Comparison of ENCODE assay signal across 18 cellular contexts in the genomic region with DNA sequence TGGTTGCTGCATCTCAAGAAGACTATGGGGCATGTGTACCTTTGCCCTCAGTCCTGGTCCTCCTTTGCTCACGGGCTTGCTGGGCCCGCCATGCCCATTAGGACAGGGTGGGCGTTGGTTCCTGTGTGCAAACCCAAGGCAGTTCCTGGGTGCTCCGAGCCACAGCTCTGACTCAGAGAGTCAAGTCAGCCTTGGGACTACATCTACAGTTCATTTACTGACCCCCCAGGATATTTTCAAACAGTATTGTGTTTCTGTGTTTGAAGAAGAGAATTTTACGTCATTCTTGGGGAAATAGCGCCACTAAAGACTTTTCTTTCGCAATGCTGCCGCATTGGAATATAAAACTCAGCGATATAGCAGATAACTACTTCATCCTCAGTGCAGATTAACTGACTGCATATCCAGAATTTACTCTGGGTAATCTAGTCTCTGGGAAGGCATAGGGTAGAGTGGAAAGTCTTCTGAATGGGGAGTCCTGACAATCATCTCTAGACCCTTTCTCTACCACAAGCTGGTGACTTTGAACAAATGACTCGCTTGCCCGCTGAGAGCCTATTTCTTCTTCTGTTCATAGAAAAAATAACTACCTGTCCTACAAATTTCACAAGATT.
A peak's percentile ranks its signal among the peaks of the same experiment; 100 is the strongest.
DNase-seq lines count a peak whose midpoint lies in the region; TF ChIP-seq lines count a peak whose summit lies in the region.
"Had no signal": no experiment of that assay in that cellular context is flagged by ENCODE, and none has a peak within 500 bp of the region (broad histone marks: within the 10 kb centered on the region; RNA-seq: fewer than 3 reads in every experiment).

No MANE protein-coding gene starts in this region.

- H2AFZ ChIP-seq in mesenchymal stem cell (ENCODE audit: low read depth, low read length) (no peak overlapping the region), smooth muscle cell (ENCODE audit: low read depth) (no peak overlapping the region)
- H2AFZ ChIP-seq: GM23248 had no signal

- no peaks in the 10 kb centered on the region for H3K79me2 ChIP-seq in smooth muscle cell (ENCODE audit: low read depth)

- DNase-seq in DMS114 treated with DMSO at 0.1 percent for 48 hours (lab: John Stamatoyannopoulos, UW; ENCODE audit: unreplicated experiment) (peak; percentile 88), M059J (ENCODE audit: low read depth) (peak; percentile 37), astrocyte of the spinal cord (ENCODE audit: low read depth, low spot score) (peak; percentile 1), mesenchymal stem cell (peak; percentile 11), smooth muscle cell (lab: John Stamatoyannopoulos, UW; ENCODE audit: unreplicated experiment) (no peak), GM20000 (ENCODE audit: low spot score) (no peak), left ventricle myocardium inferior (no peak), caudate nucleus (lab: John Stamatoyannopoulos, UW) (no peak)
- DNase-seq: KBM-7, NCI-H1105 treated with DMSO at 0.1 percent for 48 hours, NCI-H2029 treated with DMSO at 0.1 percent for 48 hours, NCI-H226, NCI-H774, Right ventricle myocardium superior had no signal

- no peak overlapping the region for H2BK120ac ChIP-seq in mesenchymal stem cell (ENCODE audit: low read depth, low read length)

- H3K18ac ChIP-seq in mesenchymal stem cell (ENCODE audit: low read depth in 1 of 2, low read length in 2 of 2) = peak overlapping the region in 1 of 2 experiments; percentile 93

- H3K4me1 ChIP-seq in mesenchymal stem cell (ENCODE audit: control insufficient read depth, insufficient read depth, low read depth, low read length) (peaks cover 2% of the 10 kb centered on the region), smooth muscle cell (ENCODE audit: low read depth) (no peaks in the 10 kb centered on the region), left ventricle myocardium inferior (no peaks in the 10 kb centered on the region)
- H3K4me1 ChIP-seq: HAP-1 had no signal

- WGBS in mesenchymal stem cell = 97% methylated on average over 7 of the region's 11 CpGs
- 94% methylated on average over 11 of the region's 11 CpGs for WGBS in smooth muscle cell (ENCODE audit: low lambda C conversion rate)

- H2BK12ac ChIP-seq in mesenchymal stem cell (ENCODE audit: low read length in 2 of 2) = peak overlapping the region in 1 of 2 experiments; percentile 49

- H3K4me3 ChIP-seq in astrocyte of the spinal cord (ENCODE audit: low read depth, low read length) = no peak overlapping the region
- H3K4me3 ChIP-seq in mesenchymal stem cell (ENCODE audit: insufficient read depth in 1 of 2, low read depth in 1 of 2, low read length in 2 of 2) = no peak overlapping the region
- no peak overlapping the region for H3K4me3 ChIP-seq in smooth muscle cell
- H3K4me3 ChIP-seq in left ventricle myocardium inferior = no peak overlapping the region
- H3K4me3 ChIP-seq: GM12878, GM23248, HAP-1 had no signal

- H3K4me2 ChIP-seq in mesenchymal stem cell (ENCODE audit: low read length, poor library complexity, severe bottlenecking) = no peak overlapping the region
- no peak overlapping the region for H3K4me2 ChIP-seq in smooth muscle cell

- peak overlapping the region; percentile 54 for H2BK15ac ChIP-seq in mesenchymal stem cell (ENCODE audit: low read depth, poor library complexity, severe bottlenecking)

- H3K27me3 ChIP-seq in mesenchymal stem cell (ENCODE audit: control insufficient read depth in 1 of 2, insufficient read depth in 1 of 2, low read length in 2 of 2) (no peaks in the 10 kb centered on the region), smooth muscle cell (ENCODE audit: low read depth) (no peaks in the 10 kb centered on the region), left ventricle myocardium inferior (ENCODE audit: low read depth) (no peaks in the 10 kb centered on the region)

- in situ Hi-C loops in astrocyte of the spinal cord (cut with HindIII; ENCODE audit: low sequenced_read_pairs) = no loop called here

- H4K8ac ChIP-seq in mesenchymal stem cell (ENCODE audit: low read length) = no peak overlapping the region

- H3K27ac ChIP-seq in mesenchymal stem cell (ENCODE audit: low read length, poor library complexity, severe bottlenecking) (peak overlapping the region; percentile 38), smooth muscle cell (ENCODE audit: low read depth) (no peak overlapping the region), left ventricle myocardium inferior (replicated peaks) (no peak overlapping the region), caudate nucleus (ENCODE audit: low read depth, low read length) (no peak overlapping the region)
- H3K27ac ChIP-seq: GM23248, HL-60 had no signal

- no peak overlapping the region for H3K14ac ChIP-seq in mesenchymal stem cell (ENCODE audit: low read length in 2 of 2)

- TF ChIP-seq CTCF in astrocyte of the spinal cord (IDR thresholded peaks at IDR 0.05; ENCODE audit: low read depth, low read length) (no peak), smooth muscle cell (IDR thresholded peaks at IDR 0.05; ENCODE audit: borderline replicate concordance, insufficient read depth, poor library complexity, severe bottlenecking) (no peak), GM20000 (IDR thresholded peaks at IDR 0.05; ENCODE audit: extremely low read depth, missing control alignments) (no peak), left ventricle myocardium inferior (IDR thresholded peaks at IDR 0.05; ENCODE audit: borderline replicate concordance) (no peak)

- intact Hi-C loops in left ventricle myocardium inferior (cut with micrococcal nuclease) = no loop called here

- H3K9ac ChIP-seq in mesenchymal stem cell (ENCODE audit: low read length) (no peak overlapping the region), smooth muscle cell (ENCODE audit: low read depth) (no peak overlapping the region)
- H3K9ac ChIP-seq: GM23248 had no signal

- H3K4ac ChIP-seq in mesenchymal stem cell (ENCODE audit: low read depth in 1 of 2, low read length in 2 of 2) = no peak overlapping the region

- H3K23ac ChIP-seq in mesenchymal stem cell (ENCODE audit: low read length in 2 of 2) = no peak overlapping the region

- no peaks in the 10 kb centered on the region for H3K36me3 ChIP-seq in mesenchymal stem cell (ENCODE audit: control insufficient read depth in 1 of 2, insufficient read depth in 2 of 2, low read depth in 1 of 2, low read length in 2 of 2)
- H3K36me3 ChIP-seq in smooth muscle cell (ENCODE audit: low read depth) = no peaks in the 10 kb centered on the region
- no peaks in the 10 kb centered on the region for H3K36me3 ChIP-seq in left ventricle myocardium inferior
- H3K36me3 ChIP-seq: HAP-1 had no signal

- H3K9me3 ChIP-seq in mesenchymal stem cell (ENCODE audit: control insufficient read depth, low read length) (peaks cover 9% of the 10 kb centered on the region), smooth muscle cell (replicated peaks; ENCODE audit: low read depth) (no peaks in the 10 kb centered on the region), left ventricle myocardium inferior (replicated peaks) (peaks cover 12% of the 10 kb centered on the region)

- H2AK5ac ChIP-seq in mesenchymal stem cell (ENCODE audit: low read length, severe bottlenecking) = peak overlapping the region; percentile 91

- peak overlapping the region; percentile 78 for H4K91ac ChIP-seq in mesenchymal stem cell (ENCODE audit: low read length)

- H2BK5ac ChIP-seq in mesenchymal stem cell (ENCODE audit: low read depth, low read length, poor library complexity, severe bottlenecking) = peak overlapping the region; percentile 22

- no peaks in the 10 kb centered on the region for H4K20me1 ChIP-seq in smooth muscle cell (ENCODE audit: low read depth)

- no peaks in the 10 kb centered on the region for H3F3A ChIP-seq in smooth muscle cell (ENCODE audit: low read depth)

- H3K79me1 ChIP-seq in mesenchymal stem cell (replicated peaks; ENCODE audit: low read length, poor library complexity, severe bottlenecking) = no peaks in the 10 kb centered on the region

Comparison
In these comparisons a context has a peak if more than half of its experiments do, and no peak if none do; other contexts are left out.
1. DNase-seq: peak in DMS114 treated with DMSO at 0.1 percent for 48 hours (single experiment), M059J (single experiment), astrocyte of the spinal cord (single experiment) and mesenchymal stem cell (single experiment); none in smooth muscle cell (single experiment), GM20000 (single experiment), left ventricle myocardium inferior (single experiment) and caudate nucleus (0 of 61).